16 cellular contexts compared by ENCODE assay signal in genomic region chr16:69483611-69484010, GRCh38.
"Had no signal": no experiment of that assay in that cellular context is flagged by ENCODE, and none has a peak within 500 bp of the region (broad histone marks: within the 10 kb centered on the region; RNA-seq: fewer than 3 reads in every experiment).

No MANE protein-coding gene starts in this region.

- H3K27ac ChIP-seq: adrenal gland, left lung, pancreas had no signal

- DNase-seq: activated CD4-positive, alpha-beta T cell treated with anti-CD3 and anti-CD28 coated beads, Interleukin-2, amount 50 U/mL, for 4 hours; activated gamma-delta T cell; activated T-cell treated with anti-CD3 and anti-CD28 coated beads, Interleukin-2, amount 50 U/mL, for 72 hours; adrenal gland; erythroblast; head of caudate nucleus; left lung; mucosa of descending colon; naive B cell; pancreas; spleen; stimulated activated CD4-positive, alpha-beta T cell treated with anti-CD3 and anti-CD28 coated beads, Interleukin-4, amount 100 ng/mL, for 4 hours; SW 1271; thyroid gland had no signal

- H3K9me3 ChIP-seq: adrenal gland, left lung, mucosa of descending colon, pancreas, spleen, thyroid gland had no signal

- H3K36me3 ChIP-seq: adrenal gland, left lung, pancreas, spleen, thyroid gland had no signal

- H3K36me3 Mint-ChIP-seq: activated naive CD4-positive, alpha-beta T cell treated with anti-CD3 and anti-CD28 coated beads, Interleukin-2, amount 50 U/mL, for 72 hours had no signal

- H3K27me3 ChIP-seq: adrenal gland, pancreas, spleen, thyroid gland had no signal

- H3K4me1 ChIP-seq: pancreas had no signal

- H3K4me3 Mint-ChIP-seq: activated T-cell treated with anti-CD3 and anti-CD28 coated beads, Interleukin-2, amount 50 U/mL, for 72 hours; naive B cell; stimulated activated memory B cell treated with anti-CD40 and anti-IgM and Interleukin-4, amounts not matched to agents 10 μg/mL and 1 μg/mL and 100 μg/mL, for 72 hours had no signal

- H3K27ac Mint-ChIP-seq: activated T-cell treated with anti-CD3 and anti-CD28 coated beads, Interleukin-2, amount 50 U/mL, for 72 hours; naive B cell; stimulated activated memory B cell treated with anti-CD40 and anti-IgM and Interleukin-4, amounts not matched to agents 10 μg/mL and 1 μg/mL and 100 μg/mL, for 72 hours had no signal

- H3K4me3 ChIP-seq: adrenal gland, left lung, mucosa of descending colon, pancreas, spleen, thyroid gland had no signal

- ATAC-seq: activated naive CD4-positive, alpha-beta T cell treated with anti-CD3 and anti-CD28 coated beads, Interleukin-2, amount 50 U/mL, for 72 hours; activated T-cell treated with anti-CD3 and anti-CD28 coated beads, Interleukin-2, amount 50 U/mL, for 72 hours; left lung; mucosa of descending colon; pancreas; stimulated activated memory B cell treated with anti-CD40 and anti-IgM and Interleukin-4, amounts not matched to agents 10 μg/mL and 1 μg/mL and 100 μg/mL, for 72 hours had no signal
